In genomic region chr1:54885863-54886723, GRCh38 we compare ENCODE assay signal across 8 cellular contexts. TPM values are rescaled to one million over a fixed set of nuclear protein-coding genes. Genes with fewer than 3 reads are reported as not detected.
DNase-seq lines count a peak whose midpoint lies in the region; ATAC-seq, FAIRE-seq and TF ChIP-seq lines count a peak whose summit lies in the region.

No MANE protein-coding gene starts in this region.

- ATAC-seq in right lobe of liver (peak; percentile 0 to 40 (median 26)), HG02798 (IDR thresholded peaks at IDR 0.05; ENCODE audit: poor library complexity, unreplicated experiment) (no peak)

- H3K4me1 ChIP-seq in ACC112 (ENCODE audit: control insufficient read depth, insufficient read depth, low read length, unreplicated experiment) (peaks cover 42% of the 10 kb centered on the region), right lobe of liver (peaks cover 0 to 55% (median 20%) of the 10 kb centered on the region in 4 donors), tibial artery (peaks cover 0 to 42% (median 16%) of the 10 kb centered on the region in 4 donors)

- H3K79me2 ChIP-seq in ACC112 (ENCODE audit: control insufficient read depth, insufficient read depth, low read length, unreplicated experiment), result peaks cover 39% of the 10 kb centered on the region

- H3K36me3 ChIP-seq in ACC112 (ENCODE audit: insufficient read depth, low read length) (peaks cover 15% of the 10 kb centered on the region), bronchial epithelial cell (ENCODE audit: control insufficient read depth, insufficient read depth, low read length) (peaks cover 18% of the 10 kb centered on the region), right lobe of liver (peaks cover 0 to 22% (median 8%) of the 10 kb centered on the region in 4 donors), tibial artery (peaks cover 0 to 5% (median 0%) of the 10 kb centered on the region in 3 donors)

- H3K9me3 ChIP-seq in right lobe of liver (no peaks in the 10 kb centered on the region), tibial artery (no peaks in the 10 kb centered on the region)

- TF ChIP-seq CTCF in GM12875 (IDR thresholded peaks at IDR 0.05; ENCODE audit: borderline replicate concordance, insufficient read depth, low read depth, low read length), result no peak
- TF ChIP-seq CTCF in bronchial epithelial cell (IDR thresholded peaks at IDR 0.05; ENCODE audit: insufficient read depth, low read length, severe bottlenecking), result no peak
- no peak for TF ChIP-seq CTCF in right lobe of liver (IDR thresholded peaks at IDR 0.05)
- TF ChIP-seq CTCF in tibial artery (IDR thresholded peaks at IDR 0.05), result no peak

- FAIRE-seq in bronchial epithelial cell (lab: Jason Lieb, UNC), result no peak

- peak overlapping the region; percentile 92 for H3K4me3 ChIP-seq in ACC112 (ENCODE audit: low read depth, low read length)
- H3K4me3 ChIP-seq in GM12875 (ENCODE audit: low read depth, low read length), result peak overlapping the region; percentile 90
- peak overlapping the region; percentile 94 for H3K4me3 ChIP-seq in bronchial epithelial cell (ENCODE audit: low read depth, low read length)
- peak overlapping the region; percentile 96 to 99 (median 96) for H3K4me3 ChIP-seq in right lobe of liver
- H3K4me3 ChIP-seq in tibial artery, result peak overlapping the region; percentile 70 to 92

- TF ChIP-seq POLR2A in right lobe of liver (IDR thresholded peaks at IDR 0.05), result peak; percentile 62

- intact Hi-C loops in right lobe of liver (cut with DNase I), result no loop called here
- intact Hi-C loops in tibial artery (cut with DNase I; ENCODE audit: low total_unique reads), result no loop called here

- H3K27me3 ChIP-seq in ACC112 (ENCODE audit: insufficient read depth, low read length) (no peaks in the 10 kb centered on the region), bronchial epithelial cell (ENCODE audit: control insufficient read depth, insufficient read depth, low read length) (no peaks in the 10 kb centered on the region), right lobe of liver (no peaks in the 10 kb centered on the region), tibial artery (no peaks in the 10 kb centered on the region)

- peak; percentile 32 for DNase-seq in NCI-H748 treated with DMSO at 0.1 percent for 48 hours (lab: John Stamatoyannopoulos, UW)
- peak; percentile 82 for DNase-seq in bronchial epithelial cell (ENCODE audit: low read depth)
- peak in 2 of 3 donors; percentile 55 to 77 for DNase-seq in right lobe of liver
- DNase-seq in tibial artery, result no peak
- no peak for DNase-seq in H4 (ENCODE audit: low spot score)

- H3K27ac ChIP-seq in ACC112 (ENCODE audit: low read depth, low read length) (no peak overlapping the region), right lobe of liver (peak overlapping the region; percentile 66 to 89 (median 71)), tibial artery (peak overlapping the region; percentile 54 to 62)

- peak overlapping the region; percentile 87 for H2AFZ ChIP-seq in ACC112 (ENCODE audit: low read length, unreplicated experiment)

- WGBS in right lobe of liver (ENCODE audit: insufficient coverage, low coverage, low lambda C conversion rate, missing lambda C conversion rate), result 9% methylated on average over 14 of the region's 23 CpGs

RNA-seq across cellular contexts. Expression of gene DHCR24, which starts 0.9 kb away (rescaled TPM):
- total RNA-seq in bronchial epithelial cell (118 and 212 TPM in 2 replicates), right lobe of liver (1,000 to 10,000 TPM in 1 of 6 experiments, 100 to 1,000 TPM in 5; 319 to 1,976 (median 596) TPM)
- 93.1 and 104 TPM in 2 replicates for total RNA-seq in H4 (2014; rRNA removed; shearing (Covaris generic))

Comparison
In these comparisons a context has a peak if more than half of its experiments do, and no peak if none do; other contexts are left out.
1. DNase-seq: peak in NCI-H748 treated with DMSO at 0.1 percent for 48 hours (single experiment), bronchial epithelial cell (single experiment) and right lobe of liver (2 of 3); none in tibial artery (0 of 2) and H4 (single experiment).
2. Peak in every context shown above with its lines, with median percentiles within 50 percentile points of each other: H3K4me3 ChIP-seq.